ENCODE assay signal across 16 cellular contexts in the genomic region with DNA sequence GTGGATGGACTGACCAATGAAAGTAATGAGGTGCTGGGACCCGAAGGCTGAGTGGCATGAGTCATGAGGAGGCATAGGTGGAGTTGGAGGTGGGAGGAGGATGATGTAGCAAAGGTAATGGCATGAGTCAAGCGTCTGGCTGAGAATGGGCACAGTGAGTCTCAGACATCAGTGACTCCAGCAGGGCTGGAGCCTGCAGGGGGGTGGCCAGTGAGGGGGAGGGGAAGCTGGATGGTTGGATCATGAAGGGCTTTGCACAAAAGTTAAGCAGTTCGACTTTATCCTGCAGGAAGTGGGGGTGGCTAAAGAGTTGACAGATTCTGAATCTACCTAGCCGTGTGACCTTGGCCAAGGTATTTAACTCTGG.
DNase-seq lines count a peak whose midpoint lies in the region; ATAC-seq and TF ChIP-seq lines count a peak whose summit lies in the region.
"Had no signal": no experiment of that assay in that cellular context is flagged by ENCODE, and none has a peak within 500 bp of the region (broad histone marks: within the 10 kb centered on the region; RNA-seq: fewer than 3 reads in every experiment).

No MANE protein-coding gene starts in this region.

- intact Hi-C loops in heart left ventricle (cut with DNase I) = loop anchor here in 1 of 10 donors (10.0 kb wide), 1 partner anchor 65 kb away; no protein-coding TSS in a partner anchor

- no peaks in the 10 kb centered on the region for H3K4me1 ChIP-seq in heart left ventricle

- no peak for TF ChIP-seq CTCF in WTC11 (IDR thresholded peaks at IDR 0.05)
- no peak for TF ChIP-seq CTCF in heart left ventricle (IDR thresholded peaks at IDR 0.05)

- in situ Hi-C loops in ACHN (cut with HindIII; ENCODE audit: low pct_ligation_motif_present, low pct_unique_long_range_greater_than_20kb, low sequenced_read_pairs) = no loop called here

- H3K4me1 Mint-ChIP-seq in WTC11 = peaks cover 9% of the 10 kb centered on the region; the same call in 1 of the 2 replicates
- H3K4me1 Mint-ChIP-seq: activated naive CD8-positive, alpha-beta T cell treated with anti-CD3 and anti-CD28 coated beads, Interleukin-2, amount 50 U/mL, for 24 hours; memory B cell had no signal

- no peaks in the 10 kb centered on the region for H3K27me3 ChIP-seq in heart left ventricle
- H3K27me3 ChIP-seq: ovary had no signal

- peak; percentile 38 for ATAC-seq in WTC11
- no peak for ATAC-seq in heart left ventricle
- ATAC-seq: activated naive CD8-positive, alpha-beta T cell treated with anti-CD3 and anti-CD28 coated beads, Interleukin-2, amount 50 U/mL, for 24 hours had no signal

- no peak overlapping the region for H3K27ac ChIP-seq in heart left ventricle
- H3K27ac ChIP-seq: dorsolateral prefrontal cortex, ovary had no signal

- no peak overlapping the region for H3K4me3 ChIP-seq in heart left ventricle
- H3K4me3 ChIP-seq: dorsolateral prefrontal cortex, ovary had no signal

- H3K9me3 ChIP-seq in heart left ventricle = peaks cover 0 to 3% (median 0%) of the 10 kb centered on the region in 12 donors
- H3K9me3 ChIP-seq: ovary had no signal

- POLR2A ChIA-PET in WTC11 (lab: Charles Lee) = no interaction called here

- CTCF ChIA-PET in WTC11 (lab: Charles Lee) = interaction anchor here (2.3 kb wide), 1 partner anchor 125 kb away, joined by 5 read pairs; no protein-coding TSS in a partner anchor

- peak; percentile 60 for DNase-seq in ACHN
- DNase-seq in H4 (ENCODE audit: low spot score) = peak; percentile 67
- DNase-seq in WTC11 (ENCODE audit: low spot score) = no peak
- peak; percentile 33 for DNase-seq in iPS-NIHi7 (ENCODE audit: extremely low spot score)
- no peak for DNase-seq in heart left ventricle
- DNase-seq in SKM-1 treated with dmso at 0.1 percent for 144 hours (lab: John Stamatoyannopoulos, UW; ENCODE audit: unreplicated experiment) = no peak
- no peak for DNase-seq in DMS153 (lab: John Stamatoyannopoulos, UW)
- no peak for DNase-seq in SKM-1 (lab: John Stamatoyannopoulos, UW; ENCODE audit: unreplicated experiment)
- DNase-seq: activated CD4-positive, alpha-beta T cell treated with anti-CD3 and anti-CD28 coated beads, Interleukin-2, amount 50 U/mL, for 48 hours; activated naive CD8-positive, alpha-beta T cell treated with anti-CD3 and anti-CD28 coated beads, Interleukin-2, amount 50 U/mL, for 24 hours; C1 segment of cervical spinal cord; ovary; stimulated activated CD4-positive, alpha-beta T cell treated with anti-CD3 and anti-CD28 coated beads, Interleukin-1b, Interleukin-23, amount 100 ng/mL, for 48 hours had no signal

- no peaks in the 10 kb centered on the region for H3K36me3 ChIP-seq in heart left ventricle
- H3K36me3 ChIP-seq: ovary had no signal

- no peak for TF ChIP-seq POLR2A in heart left ventricle (IDR thresholded peaks at IDR 0.05)

- no peak overlapping the region for H3K27ac Mint-ChIP-seq in WTC11
- H3K27ac Mint-ChIP-seq: activated naive CD8-positive, alpha-beta T cell treated with anti-CD3 and anti-CD28 coated beads, Interleukin-2, amount 50 U/mL, for 24 hours; stimulated activated naive CD8-positive, alpha-beta T cell treated with anti-CD3 and anti-CD28 coated beads, Interleukin-15, Interleukin-2, amounts not matched to agents 100 ng/mL and 50 ng/mL, for 24 hours had no signal

- no peaks in the 10 kb centered on the region; the same call in 1 of the 2 replicates for H3K27me3 Mint-ChIP-seq in WTC11 (ENCODE audit: low read depth)

- H3K9me3 Mint-ChIP-seq in WTC11 = peaks cover 15% of the 10 kb centered on the region
- H3K9me3 Mint-ChIP-seq: activated naive CD8-positive, alpha-beta T cell treated with anti-CD3 and anti-CD28 coated beads, Interleukin-2, amount 50 U/mL, for 24 hours; stimulated activated naive CD8-positive, alpha-beta T cell treated with anti-CD3 and anti-CD28 coated beads, Interleukin-15, Interleukin-2, amounts not matched to agents 100 ng/mL and 50 ng/mL, for 24 hours had no signal

- 71 to 79% (median 77%) methylated on average over 4 of the region's 4 CpGs for WGBS in heart left ventricle, 4 donors

- H3K36me3 Mint-ChIP-seq in WTC11 = peaks cover 8% of the 10 kb centered on the region
- H3K36me3 Mint-ChIP-seq: memory B cell had no signal

- no peak overlapping the region for H3K4me3 Mint-ChIP-seq in WTC11
- H3K4me3 Mint-ChIP-seq: activated naive CD8-positive, alpha-beta T cell treated with anti-CD3 and anti-CD28 coated beads, Interleukin-2, amount 50 U/mL, for 24 hours; memory B cell; stimulated activated naive CD8-positive, alpha-beta T cell treated with anti-CD3 and anti-CD28 coated beads, Interleukin-15, Interleukin-2, amounts not matched to agents 100 ng/mL and 50 ng/mL, for 24 hours had no signal

TF ChIP-seq in WTC11, 78 proteins besides CTCF, POLR2A, EP300 and RAD21:
- no peak for TF ChIP-seq TCF7 (CRISPR knock-in tag; IDR thresholded peaks at IDR 0.05; ENCODE audit: low read depth)
- no peak for TF ChIP-seq FOXJ3 (CRISPR knock-in tag; IDR thresholded peaks at IDR 0.05; ENCODE audit: borderline replicate concordance)
- no peak for TF ChIP-seq NR3C1 (CRISPR knock-in tag; conservative IDR thresholded peaks at IDR 0.05; ENCODE audit: low read depth)
TF ChIP-seq in WTC11: peak in this region for 0.

Comparison
In these comparisons a context has a peak if more than half of its experiments do, and no peak if none do; other contexts are left out.
1. DNase-seq: peak in ACHN (single experiment), H4 (single experiment) and iPS-NIHi7 (single experiment); none in WTC11 (single experiment), heart left ventricle (0 of 5), SKM-1 treated with dmso at 0.1 percent for 144 hours (single experiment), DMS153 (single experiment) and SKM-1 (single experiment).